ENCODE assay signal across 31 cellular contexts in genomic region chr20:52427960-52428359, GRCh38.
"Had no signal": no experiment of that assay in that cellular context is flagged by ENCODE, and none has a peak within 500 bp of the region (broad histone marks: within the 10 kb centered on the region; RNA-seq: fewer than 3 reads in every experiment).

No MANE protein-coding gene starts in this region.

- H3K27me3 ChIP-seq: neural progenitor cell, ovary, spleen, suprapubic skin, testis, tibial artery, transverse colon, upper lobe of right lung, uterus had no signal

- H3K4me1 Mint-ChIP-seq: neural progenitor cell; stimulated activated memory B cell treated with anti-CD40 and anti-IgM and Interleukin-4, amounts not matched to agents 10 μg/mL and 1 μg/mL and 100 μg/mL, for 72 hours; stimulated activated naive CD8-positive, alpha-beta T cell treated with anti-CD3 and anti-CD28 coated beads, Interleukin-15, amount 100 ng/mL, for 72 hours had no signal

- H3K36me3 Mint-ChIP-seq: natural killer cell; neural progenitor cell; stimulated activated memory B cell treated with anti-CD40 and anti-IgM and Interleukin-4, amounts not matched to agents 10 μg/mL and 1 μg/mL and 100 μg/mL, for 72 hours had no signal

- DNase-seq: natural killer cell; occipital lobe; ovary; posterior cingulate gyrus; psoas muscle; right cardiac atrium; spleen; stimulated activated CD4-positive, alpha-beta T cell treated with anti-CD3 and anti-CD28 coated beads, Interleukin-12 subunit alpha, Interleukin-12 subunit beta, amount 100 ng/mL, for 4 hours; stimulated activated CD4-positive, alpha-beta T cell treated with anti-CD3 and anti-CD28 coated beads, Interleukin-1b, Interleukin-23, amount 100 ng/mL, for 48 hours; stimulated activated CD4-positive, alpha-beta T cell treated with anti-CD3 and anti-CD28 coated beads, Interleukin-4, amount 100 ng/mL, for 1 hour; stimulated activated CD4-positive, alpha-beta T cell treated with anti-CD3 and anti-CD28 coated beads, Interleukin-4, amount 100 ng/mL, for 4 hours; stimulated activated CD8-positive, alpha-beta memory T cell treated with anti-CD3 and anti-CD28 coated beads, Interleukin-4, amount 100 ng/mL, for 48 hours; stimulated activated naive CD4-positive, alpha-beta T cell; stimulated activated naive CD8-positive, alpha-beta T cell treated with anti-CD3 and anti-CD28 coated beads, Interleukin-15, amount 100 ng/mL, for 72 hours; stimulated activated naive CD8-positive, alpha-beta T cell treated with anti-CD3 and anti-CD28 coated beads, Interleukin-15, Interleukin-2, amounts not matched to agents 100 U/mL and 50 U/mL, for 24 hours; substantia nigra; testis; tibial artery; transverse colon; upper lobe of right lung; uterus had no signal

- H3K36me3 ChIP-seq: neural progenitor cell, ovary, spleen, suprapubic skin, tibial artery, transverse colon, upper lobe of right lung, uterus had no signal

- H3K4me3 Mint-ChIP-seq: natural killer cell; nephron; neural progenitor cell; stimulated activated memory B cell treated with anti-CD40 and anti-IgM and Interleukin-4, amounts not matched to agents 10 μg/mL and 1 μg/mL and 100 μg/mL, for 72 hours; stimulated activated naive CD8-positive, alpha-beta T cell treated with anti-CD3 and anti-CD28 coated beads, Interleukin-15, amount 100 ng/mL, for 72 hours; type B pancreatic cell had no signal

- H3K4me1 ChIP-seq: neural progenitor cell, parathyroid adenoma, psoas muscle, spleen, suprapubic skin, testis, tibial artery, transverse colon, upper lobe of right lung, uterus had no signal

- H3K9me3 ChIP-seq: ovary, psoas muscle, suprapubic skin, testis, tibial artery, transverse colon, upper lobe of right lung, uterus had no signal

- H3K27ac Mint-ChIP-seq: natural killer cell; nephron; neural progenitor cell; progenitor cell of endocrine pancreas; stimulated activated memory B cell treated with anti-CD40 and anti-IgM and Interleukin-4, amounts not matched to agents 10 μg/mL and 1 μg/mL and 100 μg/mL, for 72 hours; stimulated activated naive CD8-positive, alpha-beta T cell treated with anti-CD3 and anti-CD28 coated beads, Interleukin-15, amount 100 ng/mL, for 72 hours; type B pancreatic cell had no signal

- H3K79me2 ChIP-seq: parathyroid adenoma had no signal

- ATAC-seq: natural killer cell; psoas muscle; right cardiac atrium; sciatic nerve; stimulated activated memory B cell treated with anti-CD40 and anti-IgM and Interleukin-4, amounts not matched to agents 10 μg/mL and 1 μg/mL and 100 μg/mL, for 72 hours; stimulated activated naive CD8-positive, alpha-beta T cell treated with anti-CD3 and anti-CD28 coated beads, Interleukin-15, amount 100 ng/mL, for 72 hours; stimulated activated naive CD8-positive, alpha-beta T cell treated with anti-CD3 and anti-CD28 coated beads, Interleukin-15, Interleukin-2, amounts not matched to agents 100 U/mL and 50 U/mL, for 24 hours; upper lobe of right lung had no signal

- H3K9ac ChIP-seq: neural progenitor cell, parathyroid adenoma had no signal

- H3K27me3 Mint-ChIP-seq: stimulated activated naive CD8-positive, alpha-beta T cell treated with anti-CD3 and anti-CD28 coated beads, Interleukin-15, amount 100 ng/mL, for 72 hours had no signal

- H3K27ac ChIP-seq: neural progenitor cell, ovary, parathyroid adenoma, psoas muscle, skin epidermis, spleen, suprapubic skin, testis, tibial artery, transverse colon, upper lobe of right lung, uterus had no signal

- H2AFZ ChIP-seq: neural progenitor cell, parathyroid adenoma had no signal

- H3K4me3 ChIP-seq: neural progenitor cell, ovary, psoas muscle, skin epidermis, smooth muscle cell, spleen, suprapubic skin, testis, tibial artery, transverse colon, upper lobe of right lung, uterus had no signal

- H3K4me2 ChIP-seq: neural progenitor cell, smooth muscle cell had no signal
